Comparison of ENCODE assay signal across 25 cellular contexts in genomic region chr15:28894631-28895030, GRCh38. TPM values are rescaled to one million over a fixed set of nuclear protein-coding genes. Genes with fewer than 3 reads are reported as not detected.
"Had no signal": no experiment of that assay in that cellular context is flagged by ENCODE, and none has a peak within 500 bp of the region (broad histone marks: within the 10 kb centered on the region; RNA-seq: fewer than 3 reads in every experiment).

No MANE protein-coding gene starts in this region.

- ATAC-seq: activated CD4-positive, alpha-beta T cell treated with anti-CD3 and anti-CD28 coated beads for 36 hours; activated T-cell treated with anti-CD3 and anti-CD28 coated beads, Interleukin-2, amount 50 U/mL, for 4 hours; gastrocnemius medialis; stimulated activated naive CD8-positive, alpha-beta T cell treated with anti-CD3 and anti-CD28 coated beads, Interleukin-15, amount 100 ng/mL, for 72 hours; WTC11 had no signal

- H3K27ac Mint-ChIP-seq: activated CD4-positive, alpha-beta T cell treated with anti-CD3 and anti-CD28 coated beads for 36 hours; activated naive CD4-positive, alpha-beta T cell treated with anti-CD3 and anti-CD28 coated beads for 36 hours; activated T-helper 2 cell treated with anti-CD3 and anti-CD28 coated beads, Interferon-gamma antibody, Interleukin-2, Interleukin-4, amounts not matched to agents 10 μg/mL and 5 μg/mL and 100 μg/mL, durations not matched to agents 14 hours and 24 hours and 36 hours; neural progenitor cell; T-helper 1 cell treated with Interleukin-12 subunit alpha and Interleukin-12 subunit beta and Interleukin-4 antibody, amounts not matched to agents 30 μg/mL and 1 μg/mL, for 36 hours; WTC11 had no signal

- H3K4me3 Mint-ChIP-seq: activated CD4-positive, alpha-beta T cell treated with anti-CD3 and anti-CD28 coated beads for 36 hours; activated naive CD4-positive, alpha-beta T cell treated with anti-CD3 and anti-CD28 coated beads for 36 hours; activated T-cell treated with anti-CD3 and anti-CD28 coated beads, Interleukin-2, amount 50 U/mL, for 4 hours; neural progenitor cell; stimulated activated naive CD8-positive, alpha-beta T cell treated with anti-CD3 and anti-CD28 coated beads, Interleukin-15, amount 100 ng/mL, for 72 hours; T-helper 1 cell treated with Interleukin-12 subunit alpha and Interleukin-12 subunit beta and Interleukin-4 antibody, amounts not matched to agents 30 μg/mL and 1 μg/mL, for 36 hours; WTC11 had no signal

- H3K9me3 Mint-ChIP-seq: activated naive CD4-positive, alpha-beta T cell treated with anti-CD3 and anti-CD28 coated beads for 36 hours; activated T-cell treated with anti-CD3 and anti-CD28 coated beads, Interleukin-2, amount 50 U/mL, for 4 hours; activated T-helper 2 cell treated with anti-CD3 and anti-CD28 coated beads, Interferon-gamma antibody, Interleukin-2, Interleukin-4, amounts not matched to agents 10 μg/mL and 5 μg/mL and 100 μg/mL, durations not matched to agents 14 hours and 24 hours and 36 hours; stimulated activated naive CD8-positive, alpha-beta T cell treated with anti-CD3 and anti-CD28 coated beads, Interleukin-15, amount 100 ng/mL, for 72 hours; T-helper 1 cell treated with Interleukin-12 subunit alpha and Interleukin-12 subunit beta and Interleukin-4 antibody, amounts not matched to agents 30 μg/mL and 1 μg/mL, for 36 hours had no signal

- H3K4me1 Mint-ChIP-seq: WTC11 had no signal

- H3K27me3 Mint-ChIP-seq: activated CD4-positive, alpha-beta T cell treated with anti-CD3 and anti-CD28 coated beads for 36 hours; stimulated activated naive CD8-positive, alpha-beta T cell treated with anti-CD3 and anti-CD28 coated beads, Interleukin-15, amount 100 ng/mL, for 72 hours had no signal

- DNase-seq: activated CD4-positive, alpha-beta T cell treated with anti-CD3 and anti-CD28 coated beads for 36 hours; activated CD4-positive, alpha-beta T cell treated with anti-CD3 and anti-CD28 coated beads, Interleukin-2, amount 50 U/mL, for 4 hours; activated CD8-positive, alpha-beta memory T cell treated with anti-CD3 and anti-CD28 coated beads for 24 hours; activated CD8-positive, alpha-beta memory T cell treated with anti-CD3 and anti-CD28 coated beads, Interleukin-2, amount 50 U/mL, for 4 hours; activated naive CD4-positive, alpha-beta T cell treated with anti-CD3 and anti-CD28 coated beads for 36 hours; activated T-cell treated with anti-CD3 and anti-CD28 coated beads, Interleukin-2, amount 50 U/mL, for 4 hours; brain microvascular endothelial cell; gastrocnemius medialis; head of caudate nucleus; hypothalamus; left ventricle myocardium inferior; mammary epithelial cell; midbrain; stimulated activated CD4-positive, alpha-beta T cell treated with anti-CD3 and anti-CD28 coated beads, Interleukin-4, amount 100 ng/mL, for 4 hours; stimulated activated naive CD8-positive, alpha-beta T cell treated with anti-CD3 and anti-CD28 coated beads, Interleukin-15, amount 100 ng/mL, for 72 hours; T1000 had no signal

RNA-seq across cellular contexts. Expression of gene GOLGA6L7, which starts 46.2 kb away (rescaled TPM):
- total RNA-seq: activated CD4-positive, alpha-beta T cell treated with anti-CD3 and anti-CD28 coated beads for 36 hours; activated naive CD4-positive, alpha-beta T cell treated with anti-CD3 and anti-CD28 coated beads for 36 hours; activated T-cell treated with anti-CD3 and anti-CD28 coated beads, Interleukin-2, amount 50 U/mL, for 4 hours; activated T-helper 2 cell treated with anti-CD3 and anti-CD28 coated beads, Interferon-gamma antibody, Interleukin-2, Interleukin-4, amounts not matched to agents 10 μg/mL and 5 μg/mL and 100 μg/mL, durations not matched to agents 14 hours and 24 hours and 36 hours; aorta; esophagus muscularis mucosa; gastrocnemius medialis; left ventricle myocardium inferior; mammary epithelial cell; osteoblast; tibial nerve; urinary bladder; WTC11 had no signal
